1 cellular context compared by ENCODE assay signal in genomic region chr3:115571413-115571812, GRCh38.
TF ChIP-seq lines count a peak whose summit lies in the region.

No MANE protein-coding gene starts in this region.

TF ChIP-seq in GM23338, 12 proteins besides CTCF, POLR2A, EP300 and RAD21 (continued from another document):
- TF ChIP-seq ZNF462 (CRISPR knock-in tag; IDR thresholded peaks at IDR 0.05) (no peak), STAT1 (IDR thresholded peaks at IDR 0.05; ENCODE audit: unreplicated experiment) (no peak), ZNF331 (CRISPR knock-in tag; IDR thresholded peaks at IDR 0.05; ENCODE audit: low read depth) (no peak)
